In the genomic region with DNA sequence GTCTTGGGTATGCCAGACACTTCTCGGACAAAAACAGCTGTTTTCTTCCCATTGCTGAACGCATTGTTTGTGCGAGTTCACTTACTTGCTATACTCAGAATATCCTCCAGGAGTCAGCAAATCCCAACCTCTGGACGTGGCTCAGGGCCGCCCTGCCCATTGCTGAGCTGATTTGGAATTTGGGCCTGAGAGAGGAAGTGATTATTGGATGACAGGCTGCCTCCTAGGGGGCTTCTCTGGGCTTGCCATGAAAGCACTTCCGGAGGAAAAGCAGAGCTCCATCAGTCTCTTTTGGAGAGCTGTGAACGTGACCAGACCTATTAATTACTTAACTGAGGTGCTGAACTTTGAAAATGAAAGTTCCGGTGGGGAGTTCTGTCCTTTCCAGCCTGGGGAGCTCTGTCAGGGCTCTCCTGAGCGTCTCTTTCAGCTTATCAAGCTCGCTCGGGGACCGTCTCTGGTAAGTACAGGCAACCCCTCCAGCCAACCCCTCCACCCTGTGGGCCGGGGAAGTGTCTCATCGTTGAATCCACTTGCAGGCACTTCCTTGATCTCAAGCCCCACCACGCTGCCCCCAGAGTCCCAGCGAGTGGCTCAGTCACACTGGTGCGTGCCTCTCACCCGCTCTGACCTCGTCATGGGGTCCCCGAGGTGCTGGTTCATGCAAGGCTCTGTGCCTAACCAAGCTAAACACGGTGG, we compare ENCODE assay signal across 8 cellular contexts.
DNase-seq lines count a peak whose midpoint lies in the region; ATAC-seq lines count a peak whose summit lies in the region.

No MANE protein-coding gene starts in this region.

- peak; percentile 89 for DNase-seq in Daoy (ENCODE audit: low read depth)
- DNase-seq in HAP-1 (ENCODE audit: low spot score in 2 of 2) = peak; percentile 84
- DNase-seq in NCI-H1092 (lab: John Stamatoyannopoulos, UW) = peak; percentile 56
- peak; percentile 52 for DNase-seq in SKM-1 (lab: John Stamatoyannopoulos, UW; ENCODE audit: unreplicated experiment)
- DNase-seq in activated naive CD8-positive, alpha-beta T cell treated with anti-CD3 and anti-CD28 coated beads for 36 hours = peak; percentile 50
- DNase-seq in cardiac septum (ENCODE audit: low spot score) = peak; percentile 83
- peak; percentile 33 for DNase-seq in pulmonary artery endothelial cell (ENCODE audit: low read depth, low spot score)
- DNase-seq in aorta = peak; percentile 82 to 84

- H3K27me3 Mint-ChIP-seq in activated naive CD8-positive, alpha-beta T cell treated with anti-CD3 and anti-CD28 coated beads for 36 hours = peaks cover 10% of the 10 kb centered on the region

- H3K4me3 ChIP-seq in HAP-1 = peak overlapping the region; percentile 22
- no peak overlapping the region for H3K4me3 ChIP-seq in aorta (ENCODE audit: low read length in 2 of 2)

- H3K4me1 Mint-ChIP-seq in activated naive CD8-positive, alpha-beta T cell treated with anti-CD3 and anti-CD28 coated beads for 36 hours = peaks cover 5% of the 10 kb centered on the region

- no peaks in the 10 kb centered on the region for H3K9me3 Mint-ChIP-seq in activated naive CD8-positive, alpha-beta T cell treated with anti-CD3 and anti-CD28 coated beads for 36 hours

- H3K9me3 ChIP-seq in HAP-1 (no peaks in the 10 kb centered on the region), aorta (ENCODE audit: control insufficient read depth, low read length) (no peaks in the 10 kb centered on the region)

- peak; percentile 89 for ATAC-seq in aorta (ENCODE audit: low FRiP score)

- H3K4me1 ChIP-seq in HAP-1 (peaks cover 3% of the 10 kb centered on the region; the same call in 1 of the 2 replicates), aorta (ENCODE audit: control insufficient read depth in 1 of 2, insufficient read depth in 2 of 2, low read length in 2 of 2) (no peaks in the 10 kb centered on the region)

- H3K27ac ChIP-seq in aorta (ENCODE audit: low read depth in 1 of 2, low read length in 2 of 2) = no peak overlapping the region

- intact Hi-C loops in cardiac septum (cut with DNase I) (loop anchor here (5.0 to 10.0 kb wide), 4 partner anchors 142 to 1192 kb away; no protein-coding TSS in a partner anchor), aorta (cut with DNase I) (loop anchor here (2.0 to 10.0 kb wide), 9 partner anchors 142 to 1279 kb away; no protein-coding TSS in a partner anchor)

- no peak overlapping the region for H3K27ac Mint-ChIP-seq in activated naive CD8-positive, alpha-beta T cell treated with anti-CD3 and anti-CD28 coated beads for 36 hours

- H3K4me3 Mint-ChIP-seq in activated naive CD8-positive, alpha-beta T cell treated with anti-CD3 and anti-CD28 coated beads for 36 hours = peak overlapping the region; percentile 42

- H3K36me3 ChIP-seq in HAP-1 (replicated peaks) = no peaks in the 10 kb centered on the region
- H3K36me3 ChIP-seq in aorta (ENCODE audit: control insufficient read depth in 1 of 2, insufficient read depth in 2 of 2, low read length in 1 of 2) = no peaks in the 10 kb centered on the region

- in situ Hi-C loops in HAP-1 (cut with MboI; ENCODE audit: low sequenced_read_pairs) = loop anchor here (5.0 to 10.0 kb wide), 3 partner anchors 139 to 1279 kb away; no protein-coding TSS in a partner anchor

- no peaks in the 10 kb centered on the region for H3K36me3 Mint-ChIP-seq in activated naive CD8-positive, alpha-beta T cell treated with anti-CD3 and anti-CD28 coated beads for 36 hours

- no peaks in the 10 kb centered on the region for H3K27me3 ChIP-seq in HAP-1 (ENCODE audit: low read depth)
- no peaks in the 10 kb centered on the region for H3K27me3 ChIP-seq in aorta (ENCODE audit: control insufficient read depth in 1 of 2, insufficient read depth in 2 of 2, low read length in 1 of 2)

- WGBS in aorta, 2 donors = 52 to 53% methylated on average over 21 of the region's 21 CpGs

Comparison
In these comparisons a context has a peak if more than half of its experiments do, and no peak if none do; other contexts are left out.
1. DNase-seq: peak in every context shown above with its lines; median percentile 89 in Daoy; 84 in HAP-1; 83 in cardiac septum; 83 in aorta; 56 in NCI-H1092; 52 in SKM-1; 50 in activated naive CD8-positive, alpha-beta T cell treated with anti-CD3 and anti-CD28 coated beads for 36 hours; 33 in pulmonary artery endothelial cell.